In the genomic region with DNA sequence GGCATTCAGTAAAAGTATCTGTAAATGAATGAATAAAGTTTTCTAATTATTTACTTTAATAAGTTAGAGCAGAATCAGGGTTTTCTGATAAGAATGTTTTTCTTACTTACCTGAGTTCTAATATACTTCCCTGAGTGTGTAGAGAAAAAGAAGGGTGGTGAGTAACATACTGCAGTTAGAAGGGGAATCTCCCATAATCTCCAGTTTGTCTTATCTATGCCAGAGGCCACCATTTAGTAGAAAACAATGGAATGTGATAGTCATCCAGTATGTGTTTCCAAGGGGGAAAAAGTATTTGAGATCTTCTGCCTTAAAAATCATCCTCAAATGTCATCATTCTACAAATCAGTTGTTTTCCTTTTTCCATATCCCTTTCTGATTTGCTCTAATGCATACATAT, we compare ENCODE assay signal across 22 cellular contexts.
"Had no signal": no experiment of that assay in that cellular context is flagged by ENCODE, and none has a peak within 500 bp of the region (broad histone marks: within the 10 kb centered on the region; RNA-seq: fewer than 3 reads in every experiment).

No MANE protein-coding gene starts in this region.

- H3K36me3 Mint-ChIP-seq: activated naive CD8-positive, alpha-beta T cell treated with anti-CD3 and anti-CD28 coated beads, Interleukin-2, amount 10 ng/mL, durations not matched to agents 7 days and 5 days; T-cell had no signal

- H3K4me1 Mint-ChIP-seq: activated B cell treated with CpG ODN at 0.5 μM for 24 hours; activated naive CD8-positive, alpha-beta T cell treated with anti-CD3 and anti-CD28 coated beads, Interleukin-2, amount 10 ng/mL, durations not matched to agents 7 days and 5 days; central memory CD8-positive, alpha-beta T cell; T-cell had no signal

- H3K9me3 ChIP-seq: adrenal gland had no signal

- H3K4me1 ChIP-seq: adrenal gland had no signal

- H3K4me3 Mint-ChIP-seq: activated B cell treated with CpG ODN at 0.5 μM for 24 hours; activated CD8-positive, alpha-beta T cell treated with anti-CD3 and anti-CD28 coated beads, Interleukin-2, amount 10 ng/mL, durations not matched to agents 7 days and 5 days; activated naive CD8-positive, alpha-beta T cell treated with anti-CD3 and anti-CD28 coated beads, Interleukin-2, amount 10 ng/mL, durations not matched to agents 7 days and 5 days; central memory CD8-positive, alpha-beta T cell; T-cell had no signal

- H3K27ac ChIP-seq: adrenal gland, SK-N-MC had no signal

- H3K4me3 ChIP-seq: adrenal gland, SK-N-MC had no signal

- ATAC-seq: activated CD8-positive, alpha-beta T cell treated with anti-CD3 and anti-CD28 coated beads, Interleukin-2, amount 10 ng/mL, durations not matched to agents 7 days and 5 days; Right ventricle myocardium inferior; T-cell had no signal

- H3K27ac Mint-ChIP-seq: activated B cell treated with CpG ODN at 0.5 μM for 24 hours; activated CD8-positive, alpha-beta T cell treated with anti-CD3 and anti-CD28 coated beads, Interleukin-2, amount 10 ng/mL, durations not matched to agents 7 days and 5 days; activated naive CD8-positive, alpha-beta T cell treated with anti-CD3 and anti-CD28 coated beads, Interleukin-2, amount 10 ng/mL, durations not matched to agents 7 days and 5 days; T-cell had no signal

- H3K36me3 ChIP-seq: adrenal gland had no signal

- H3K9me3 Mint-ChIP-seq: activated naive CD8-positive, alpha-beta T cell treated with anti-CD3 and anti-CD28 coated beads, Interleukin-2, amount 10 ng/mL, durations not matched to agents 7 days and 5 days; central memory CD8-positive, alpha-beta T cell had no signal

- H3K27me3 ChIP-seq: adrenal gland had no signal

- DNase-seq: activated B cell treated with CpG ODN at 0.5 μM for 24 hours; activated CD8-positive, alpha-beta memory T cell treated with anti-CD3 and anti-CD28 coated beads, Interleukin-2, amount 50 U/mL, for 48 hours; activated CD8-positive, alpha-beta T cell treated with anti-CD3 and anti-CD28 coated beads, Interleukin-2, amount 10 ng/mL, durations not matched to agents 7 days and 5 days; activated naive CD4-positive, alpha-beta T cell treated with anti-CD3 and anti-CD28 coated beads, Interleukin-2, amount 50 U/mL, for 16 hours; activated naive CD8-positive, alpha-beta T cell treated with anti-CD3 and anti-CD28 coated beads, Interleukin-2, amount 10 ng/mL, durations not matched to agents 7 days and 5 days; activated T-cell treated with anti-CD3 and anti-CD28 coated beads, Interleukin-2, amount 50 U/mL, for 1 hour; adrenal gland; anterior cingulate cortex; KG1; NCI-H1092 treated with DMSO at 0.1 percent for 48 hours; NCI-H1436; NCI-H1694 treated with DMSO at 0.1 percent for 48 hours; NCI-H2029 treated with DMSO at 0.1 percent for 48 hours; NCI-H510A treated with DMSO at 0.1 percent for 48 hours; NCI-H774; RPMI8226; T-cell; T-helper 2 cell; T1000 had no signal
